9 cellular contexts compared by ENCODE assay signal in the genomic region with DNA sequence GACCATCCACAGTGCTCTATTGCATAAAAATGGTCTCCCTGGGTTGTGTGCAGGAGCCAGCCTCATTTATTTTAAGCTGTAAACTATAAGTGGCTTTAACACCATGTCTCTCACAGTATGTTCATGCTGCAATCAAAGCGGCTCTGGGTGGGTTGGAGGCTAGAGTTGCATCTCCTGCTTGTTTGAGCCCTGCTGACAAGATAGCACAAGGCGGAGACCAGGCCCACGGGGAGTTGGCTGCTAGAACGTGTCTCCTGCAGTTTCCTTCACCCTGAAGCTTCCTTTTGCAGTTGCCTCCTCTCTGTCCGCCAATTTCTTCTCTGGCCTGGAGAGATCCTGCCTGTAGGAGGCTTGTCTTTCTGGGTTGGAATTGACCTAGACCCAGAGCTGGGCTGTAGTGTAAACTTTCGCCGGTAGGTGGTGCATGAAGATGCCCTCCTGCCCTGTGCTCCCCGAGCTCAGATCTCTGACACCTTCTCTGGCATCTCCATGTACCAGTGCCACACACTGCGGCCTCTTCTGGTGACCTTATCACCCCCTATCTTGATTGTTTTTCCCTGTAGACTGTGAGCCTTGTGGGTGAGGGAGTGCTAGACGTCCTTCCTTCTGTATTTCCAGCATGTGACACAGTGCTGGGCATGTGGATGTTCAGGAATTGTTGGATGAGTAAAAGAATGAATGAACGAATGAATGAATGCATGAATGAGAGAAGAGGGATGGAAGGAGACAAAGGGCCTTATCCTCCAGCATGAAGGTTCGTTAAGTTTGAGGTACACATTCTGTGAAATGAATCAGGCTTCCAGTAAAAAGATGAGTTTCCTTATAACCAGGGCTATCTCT. TPM values are rescaled to one million over a fixed set of nuclear protein-coding genes. Genes with fewer than 3 reads are reported as not detected.
A peak's percentile ranks its signal among the peaks of the same experiment; 100 is the strongest.
DNase-seq lines count a peak whose midpoint lies in the region; ATAC-seq, FAIRE-seq and TF ChIP-seq lines count a peak whose summit lies in the region.
"Had no signal": no experiment of that assay in that cellular context is flagged by ENCODE, and none has a peak within 500 bp of the region (broad histone marks: within the 10 kb centered on the region; RNA-seq: fewer than 3 reads in every experiment).

No MANE protein-coding gene starts in this region.

- TF ChIP-seq CTCF in activated B cell treated with CpG ODN at 0.5 μM for 24 hours (IDR thresholded peaks at IDR 0.05) (peak; percentile 21), bronchial epithelial cell (IDR thresholded peaks at IDR 0.05; ENCODE audit: insufficient read depth, low read length, severe bottlenecking) (peak; percentile 86)

- peak; percentile 86 for FAIRE-seq in bronchial epithelial cell (lab: Jason Lieb, UNC)

- intact Hi-C loops in activated B cell treated with CpG ODN at 0.5 μM for 24 hours (cut with micrococcal nuclease) = loop anchor here (1.0 to 2.0 kb wide), 3 partner anchors 100 to 450 kb away; no protein-coding TSS in a partner anchor

- H3K4me3 ChIP-seq in bronchial epithelial cell (ENCODE audit: low read depth, low read length) = no peak overlapping the region

- H3K27ac Mint-ChIP-seq in activated B cell treated with CpG ODN at 0.5 μM for 24 hours = no peak overlapping the region

- no peaks in the 10 kb centered on the region for H3K4me1 Mint-ChIP-seq in activated B cell treated with CpG ODN at 0.5 μM for 24 hours

- peak; percentile 84 for ATAC-seq in HG02610 (IDR thresholded peaks at IDR 0.05; ENCODE audit: unreplicated experiment)
- peak; percentile 95 for ATAC-seq in activated B cell treated with CpG ODN at 0.5 μM for 24 hours (ENCODE audit: low read depth)

- H3K4me3 Mint-ChIP-seq in activated B cell treated with CpG ODN at 0.5 μM for 24 hours = no peak overlapping the region

- DNase-seq in NCI-H2171 treated with DMSO at 0.1 percent for 48 hours (lab: John Stamatoyannopoulos, UW) (peak; percentile 9), NCI-H2171 (lab: John Stamatoyannopoulos, UW) (no peak), NCI-H1105 treated with DMSO at 0.1 percent for 48 hours (lab: John Stamatoyannopoulos, UW) (peak; percentile 37), activated B cell treated with CpG ODN at 0.5 μM for 24 hours (peak; percentile 60), bronchial epithelial cell (ENCODE audit: low read depth) (peak; percentile 63), kidney glomerular epithelial cell (lab: John Stamatoyannopoulos, UW) (peak; percentile 70)
- peak; percentile 59 to 71 for DNase-seq in stimulated activated CD4-positive, alpha-beta T cell treated with anti-CD3 and anti-CD28 coated beads, Interleukin-4, amount 100 ng/mL, for 4 hours

- no peaks in the 10 kb centered on the region for H3K36me3 ChIP-seq in bronchial epithelial cell (ENCODE audit: control insufficient read depth, insufficient read depth, low read length)

- CTCF ChIA-PET in activated B cell treated with CpG ODN at 0.5 μM for 24 hours (lab: Charles Lee) = interaction anchor here (0.6 to 4.3 kb wide), 25 partner anchors 9 to 450 kb away, joined by 3 to 77 read pairs (median 6); a partner anchor contains a TSS

- no peaks in the 10 kb centered on the region for H3K36me3 Mint-ChIP-seq in activated B cell treated with CpG ODN at 0.5 μM for 24 hours (ENCODE audit: low read depth)

- H3K27me3 ChIP-seq in bronchial epithelial cell (ENCODE audit: control insufficient read depth, insufficient read depth, low read length) = no peaks in the 10 kb centered on the region

- no peaks in the 10 kb centered on the region for H3K27me3 Mint-ChIP-seq in activated B cell treated with CpG ODN at 0.5 μM for 24 hours

- no peaks in the 10 kb centered on the region for H3K9me3 Mint-ChIP-seq in activated B cell treated with CpG ODN at 0.5 μM for 24 hours

- POLR2A ChIA-PET in activated B cell treated with CpG ODN at 0.5 μM for 24 hours (lab: Charles Lee) = interaction anchor here (0.6 to 1.0 kb wide), 2 partner anchors 100 to 455 kb away, joined by 4 read pairs; no protein-coding TSS in a partner anchor

RNA-seq across cellular contexts. Expression of a gene that starts 10.4 kb away (rescaled TPM):
- total RNA-seq in activated B cell treated with CpG ODN at 0.5 μM for 24 hours (0.12 TPM in 1 of 2 replicates, not detected in the other), bronchial epithelial cell (1.3 and 2.6 TPM in 2 replicates)

RNA-seq across cellular contexts. Expression of a gene that starts 39.4 kb away (rescaled TPM):
- total RNA-seq in activated B cell treated with CpG ODN at 0.5 μM for 24 hours (not detected in 2 replicates), bronchial epithelial cell (not detected in 2 replicates)
- total RNA-seq: subcutaneous adipose tissue had no signal

RNA-seq across cellular contexts. Expression of a gene that starts 44.5 kb away (rescaled TPM):
- total RNA-seq in activated B cell treated with CpG ODN at 0.5 μM for 24 hours (169 and 179 TPM in 2 replicates), bronchial epithelial cell (62.2 and 65.8 TPM in 2 replicates)

RNA-seq across cellular contexts. Expression of a gene that starts 44.6 kb away (rescaled TPM):
- total RNA-seq in activated B cell treated with CpG ODN at 0.5 μM for 24 hours = 9.2 and 11.4 TPM in 2 replicates
- total RNA-seq in bronchial epithelial cell = 8.7 and 13.1 TPM in 2 replicates
